ENCODE assay signal across 1 cellular context in the genomic region with DNA sequence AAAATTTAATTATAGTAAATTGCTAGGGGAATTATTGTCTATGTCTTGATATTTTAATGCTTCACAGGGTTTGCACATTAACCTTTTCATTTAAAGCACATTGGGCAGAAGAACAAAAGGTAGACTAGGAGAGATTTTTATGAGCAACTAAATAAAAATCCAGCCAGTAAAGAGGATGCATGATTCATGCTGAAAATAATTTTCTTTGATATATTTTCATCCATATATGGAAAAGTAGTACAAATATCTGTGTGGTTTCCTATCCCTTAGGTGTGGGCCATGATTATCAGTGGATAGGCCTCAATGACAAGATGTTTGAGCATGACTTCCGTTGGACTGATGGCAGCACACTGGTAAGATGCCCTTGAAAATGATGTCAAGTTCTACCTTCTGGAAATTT.
TF ChIP-seq lines count a peak whose summit lies in the region.

No MANE protein-coding gene starts in this region.

TF ChIP-seq in endothelial cell of umbilical vein, 7 proteins besides CTCF, POLR2A, EP300 and RAD21:
- TF ChIP-seq MYC (IDR thresholded peaks at IDR 0.05; ENCODE audit: low read depth, low read length) (no peak), POLR2AphosphoS5 (IDR thresholded peaks at IDR 0.05; ENCODE audit: insufficient read depth, low read depth, low read length) (no peak), EZH2 (IDR thresholded peaks at IDR 0.05; ENCODE audit: borderline replicate concordance, low read depth, low read length, severe bottlenecking) (no peak), GATA2 (IDR thresholded peaks at IDR 0.05; ENCODE audit: insufficient read depth, insufficient read length, low read depth, low read length) (no peak), FOS (IDR thresholded peaks at IDR 0.05; ENCODE audit: borderline replicate concordance, insufficient read depth, low read length) (no peak), JUN (IDR thresholded peaks at IDR 0.05; ENCODE audit: borderline replicate concordance, insufficient read depth, insufficient read length, low read depth) (no peak)
- TF ChIP-seq, protein P1, sequence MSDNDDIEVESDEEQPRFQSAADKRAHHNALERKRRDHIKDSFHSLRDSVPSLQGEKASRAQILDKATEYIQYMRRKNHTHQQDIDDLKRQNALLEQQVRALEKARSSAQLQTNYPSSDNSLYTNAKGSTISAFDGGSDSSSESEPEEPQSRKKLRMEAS (IDR thresholded peaks at IDR 0.05; ENCODE audit: insufficient read depth, insufficient read length): no peak
